In the genomic region with DNA sequence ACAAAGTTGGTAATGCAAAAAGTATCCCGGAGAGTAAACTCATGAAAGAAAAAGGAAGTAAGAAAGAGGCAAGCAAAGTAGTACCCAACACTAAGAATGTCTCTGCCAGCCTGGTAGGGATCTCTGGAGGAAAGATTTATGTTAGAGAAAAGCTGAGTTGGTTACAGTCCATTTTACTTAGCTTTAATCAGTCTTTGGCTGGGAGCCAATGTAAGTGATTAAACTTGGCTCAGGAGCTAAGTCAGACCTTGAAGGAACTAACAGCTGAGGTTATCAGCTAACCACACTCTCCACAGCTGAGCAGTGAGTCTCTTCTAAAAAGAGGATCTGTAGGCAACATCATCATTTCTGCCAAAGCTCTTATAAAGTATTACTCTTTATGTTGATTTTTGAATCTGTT, we compare ENCODE assay signal across 10 cellular contexts.
DNase-seq lines count a peak whose midpoint lies in the region; ATAC-seq and TF ChIP-seq lines count a peak whose summit lies in the region.
"Had no signal": no experiment of that assay in that cellular context is flagged by ENCODE, and none has a peak within 500 bp of the region (broad histone marks: within the 10 kb centered on the region; RNA-seq: fewer than 3 reads in every experiment).

No MANE protein-coding gene starts in this region.

- DNase-seq in DMS 273 (lab: John Stamatoyannopoulos, UW; ENCODE audit: unreplicated experiment) (peak; percentile 80), NCI-H82 (lab: John Stamatoyannopoulos, UW) (peak; percentile 95), epithelial cell of esophagus (ENCODE audit: low read depth) (peak; percentile 53), NCI-H526 treated with DMSO at 0.1 percent for 48 hours (lab: John Stamatoyannopoulos, UW) (no peak), NCI-H2107 treated with DMSO at 0.1 percent for 48 hours (lab: John Stamatoyannopoulos, UW; ENCODE audit: unreplicated experiment) (no peak), occipital lobe (lab: John Stamatoyannopoulos, UW) (no peak)
- DNase-seq: MG63, SHP77 treated with DMSO at 0.1 percent for 48 hours had no signal

- ATAC-seq in HG02759 (IDR thresholded peaks at IDR 0.05; ENCODE audit: unreplicated experiment) (peak; percentile 57), HG02642 (IDR thresholded peaks at IDR 0.05; ENCODE audit: poor library complexity, unreplicated experiment) (no peak)

- no peak for TF ChIP-seq CTCF in epithelial cell of esophagus (IDR thresholded peaks at IDR 0.05; ENCODE audit: insufficient read depth, low read depth, low read length, missing control alignments)

- no peak overlapping the region for H3K4me3 ChIP-seq in epithelial cell of esophagus (ENCODE audit: low read length)
- H3K4me3 ChIP-seq: MG63 had no signal

Comparison
In these comparisons a context has a peak if more than half of its experiments do, and no peak if none do; other contexts are left out.
1. DNase-seq: peak in DMS 273 (single experiment), NCI-H82 (single experiment) and epithelial cell of esophagus (single experiment); none in NCI-H526 treated with DMSO at 0.1 percent for 48 hours (single experiment), NCI-H2107 treated with DMSO at 0.1 percent for 48 hours (single experiment) and occipital lobe (single experiment).